In the genomic region with DNA sequence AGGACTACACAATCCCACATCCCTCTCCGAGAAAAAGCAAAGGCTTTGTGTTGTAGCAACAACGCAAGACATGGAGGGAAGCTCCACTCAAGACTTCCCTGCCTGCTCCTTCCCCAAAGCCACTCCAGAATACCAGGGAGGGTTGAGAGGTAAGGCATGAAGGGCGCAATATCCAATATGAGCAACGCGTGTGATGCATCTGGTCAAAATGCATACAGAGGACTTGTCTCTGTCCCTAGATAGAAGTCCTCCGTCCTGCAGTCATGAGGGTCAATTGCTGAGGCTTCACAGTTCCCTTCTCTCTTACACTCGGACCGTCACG, we compare ENCODE assay signal across 8 cellular contexts. TPM values are rescaled to one million over a fixed set of nuclear protein-coding genes. Genes with fewer than 3 reads are reported as not detected.
DNase-seq lines count a peak whose midpoint lies in the region; ATAC-seq and TF ChIP-seq lines count a peak whose summit lies in the region.

No MANE protein-coding gene starts in this region.

- H3K4me1 Mint-ChIP-seq in CD4-positive, CD25-positive, alpha-beta regulatory T cell, result peaks cover 25 to 80% (median 49%) of the 10 kb centered on the region in 4 donors
- peaks cover 44% of the 10 kb centered on the region for H3K4me1 Mint-ChIP-seq in HFFc6 (ENCODE audit: low read depth)

- no peaks in the 10 kb centered on the region for H3K9me3 ChIP-seq in CD4-positive, CD25-positive, alpha-beta regulatory T cell (ENCODE audit: control insufficient read depth in 2 of 2, low read length in 2 of 2)
- no peaks in the 10 kb centered on the region for H3K9me3 ChIP-seq in gastroesophageal sphincter
- no peaks in the 10 kb centered on the region for H3K9me3 ChIP-seq in skeletal muscle satellite cell (replicated peaks; ENCODE audit: low read length)

- H3K36me3 Mint-ChIP-seq in CD4-positive, CD25-positive, alpha-beta regulatory T cell, result peaks cover under 1% of the 10 kb centered on the region
- no peaks in the 10 kb centered on the region for H3K36me3 Mint-ChIP-seq in HFFc6 (ENCODE audit: low read depth)

- peak overlapping the region; percentile 98 to 99 (median 98) for H3K27ac Mint-ChIP-seq in CD4-positive, CD25-positive, alpha-beta regulatory T cell
- H3K27ac Mint-ChIP-seq in HFFc6, result peak overlapping the region; percentile 83

- H3K4me2 ChIP-seq in skeletal muscle satellite cell (ENCODE audit: low read length), result peak overlapping the region; percentile 92

- ATAC-seq in CD4-positive, CD25-positive, alpha-beta regulatory T cell (ENCODE audit: low read depth in 2 of 2), result no peak
- ATAC-seq in gastroesophageal sphincter (no peak), GM21825 (IDR thresholded peaks at IDR 0.05; ENCODE audit: unreplicated experiment) (no peak)

- H3K27ac ChIP-seq in CD4-positive, CD25-positive, alpha-beta regulatory T cell (ENCODE audit: insufficient read depth, low read length, poor library complexity, severe bottlenecking), result peak overlapping the region; percentile 96
- H3K27ac ChIP-seq in gastroesophageal sphincter, result peak overlapping the region; percentile 83 to 99 (median 94)

- TF ChIP-seq CTCF in HFFc6 (IDR thresholded peaks at IDR 0.05), result no peak
- TF ChIP-seq CTCF in WI38 (IDR thresholded peaks at IDR 0.05; ENCODE audit: low read depth, low read length), result no peak
- no peak for TF ChIP-seq CTCF in gastroesophageal sphincter (IDR thresholded peaks at IDR 0.05)

- H3K36me3 ChIP-seq in CD4-positive, CD25-positive, alpha-beta regulatory T cell (ENCODE audit: control insufficient read depth, insufficient read depth, low read length), result no peaks in the 10 kb centered on the region
- H3K36me3 ChIP-seq in gastroesophageal sphincter (no peaks in the 10 kb centered on the region), skeletal muscle satellite cell (ENCODE audit: insufficient read depth, low read length) (no peaks in the 10 kb centered on the region)

- H3K27me3 Mint-ChIP-seq in CD4-positive, CD25-positive, alpha-beta regulatory T cell, result peaks cover 5% of the 10 kb centered on the region
- no peaks in the 10 kb centered on the region for H3K27me3 Mint-ChIP-seq in HFFc6 (ENCODE audit: insufficient read depth)

- peak overlapping the region; percentile 88 to 99 (median 96) for H3K4me3 Mint-ChIP-seq in CD4-positive, CD25-positive, alpha-beta regulatory T cell
- peak overlapping the region; percentile 99 for H3K4me3 Mint-ChIP-seq in HFFc6

- peak overlapping the region; percentile 83 for H3K9ac ChIP-seq in skeletal muscle satellite cell (ENCODE audit: low read depth, low read length)

- no peak for TF ChIP-seq EP300 in gastroesophageal sphincter (IDR thresholded peaks at IDR 0.05)

- 0% methylated on average over 4 to 9 of the region's 9 CpGs for WGBS in gastroesophageal sphincter (ENCODE audit: low coverage in 1 of 2), 2 donors

- H3K4me3 ChIP-seq in CD4-positive, CD25-positive, alpha-beta regulatory T cell (ENCODE audit: low read depth, low read length), result peak overlapping the region; percentile 83
- peak overlapping the region; percentile 98 for H3K4me3 ChIP-seq in WI38 (ENCODE audit: low read depth, low read length)
- peak overlapping the region; percentile 59 to 99 for H3K4me3 ChIP-seq in gastroesophageal sphincter
- peak overlapping the region; percentile 92 for H3K4me3 ChIP-seq in skeletal muscle satellite cell (ENCODE audit: low read length)

- H3K4me1 ChIP-seq in CD4-positive, CD25-positive, alpha-beta regulatory T cell (ENCODE audit: control insufficient read depth, insufficient read depth, low read length, poor library complexity, severe bottlenecking), result peaks cover 40% of the 10 kb centered on the region
- H3K4me1 ChIP-seq in gastroesophageal sphincter (peaks cover 3 to 57% (median 4%) of the 10 kb centered on the region in 3 donors), skeletal muscle satellite cell (ENCODE audit: control insufficient read depth, insufficient read depth, low read length) (peaks cover 26% of the 10 kb centered on the region)

- TF ChIP-seq POLR2A in gastroesophageal sphincter (IDR thresholded peaks at IDR 0.05), result no peak

- no peaks in the 10 kb centered on the region for H3K27me3 ChIP-seq in CD4-positive, CD25-positive, alpha-beta regulatory T cell (ENCODE audit: control insufficient read depth, insufficient read depth, low read length)
- no peaks in the 10 kb centered on the region for H3K27me3 ChIP-seq in gastroesophageal sphincter
- no peaks in the 10 kb centered on the region for H3K27me3 ChIP-seq in skeletal muscle satellite cell (ENCODE audit: control insufficient read depth, insufficient read depth, low read length)

- no peaks in the 10 kb centered on the region for H3K9me3 Mint-ChIP-seq in CD4-positive, CD25-positive, alpha-beta regulatory T cell
- no peaks in the 10 kb centered on the region for H3K9me3 Mint-ChIP-seq in HFFc6

- no peak for DNase-seq in CD4-positive, CD25-positive, alpha-beta regulatory T cell
- DNase-seq in HFFc6 (peak; percentile 47), COLO829 (ENCODE audit: low spot score) (no peak), ureter (ENCODE audit: low spot score) (no peak)

RNA-seq across cellular contexts. Expression of gene ORC4, which starts 0.5 kb away (rescaled TPM):
- 33.2 TPM for total RNA-seq in CD4-positive, CD25-positive, alpha-beta regulatory T cell
- 10 to 100 TPM; 44.4 to 49.7 (median 47.6) TPM for polyA plus RNA-seq in CD4-positive, CD25-positive, alpha-beta regulatory T cell
- 10 to 100 TPM; 26.2 to 35.4 (median 32.8) TPM for total RNA-seq in HFFc6 (2021; fragmentation: NEBNext Ultra II Directional; extraction: Animal tissue kit (Norgen Biotek cat#: 25700))
- total RNA-seq in gastroesophageal sphincter (10 to 100 TPM; 32.6 to 72.3 (median 51.8) TPM), ureter (47.6 TPM)
- 28.4 and 31.7 TPM in 2 replicates for total RNA-seq in skeletal muscle satellite cell (2012; rRNA removed)

RNA-seq across cellular contexts. Expression of gene MBD5, which starts 0.9 kb away (rescaled TPM):
- total RNA-seq in CD4-positive, CD25-positive, alpha-beta regulatory T cell, result 62.6 TPM
- 10 to 100 TPM; 11.7 to 14.9 (median 13.0) TPM for polyA plus RNA-seq in CD4-positive, CD25-positive, alpha-beta regulatory T cell
- 10 to 100 TPM; 29.1 to 41.0 (median 35.0) TPM for total RNA-seq in HFFc6 (2021; fragmentation: NEBNext Ultra II Directional; extraction: Animal tissue kit (Norgen Biotek cat#: 25700))
- total RNA-seq in gastroesophageal sphincter (10 to 100 TPM; 40.3 to 77.0 (median 50.4) TPM), ureter (82.4 TPM)
- 14.0 and 24.6 TPM in 2 replicates for total RNA-seq in skeletal muscle satellite cell (2012; rRNA removed)
